8 cellular contexts compared by ENCODE assay signal in the genomic region with DNA sequence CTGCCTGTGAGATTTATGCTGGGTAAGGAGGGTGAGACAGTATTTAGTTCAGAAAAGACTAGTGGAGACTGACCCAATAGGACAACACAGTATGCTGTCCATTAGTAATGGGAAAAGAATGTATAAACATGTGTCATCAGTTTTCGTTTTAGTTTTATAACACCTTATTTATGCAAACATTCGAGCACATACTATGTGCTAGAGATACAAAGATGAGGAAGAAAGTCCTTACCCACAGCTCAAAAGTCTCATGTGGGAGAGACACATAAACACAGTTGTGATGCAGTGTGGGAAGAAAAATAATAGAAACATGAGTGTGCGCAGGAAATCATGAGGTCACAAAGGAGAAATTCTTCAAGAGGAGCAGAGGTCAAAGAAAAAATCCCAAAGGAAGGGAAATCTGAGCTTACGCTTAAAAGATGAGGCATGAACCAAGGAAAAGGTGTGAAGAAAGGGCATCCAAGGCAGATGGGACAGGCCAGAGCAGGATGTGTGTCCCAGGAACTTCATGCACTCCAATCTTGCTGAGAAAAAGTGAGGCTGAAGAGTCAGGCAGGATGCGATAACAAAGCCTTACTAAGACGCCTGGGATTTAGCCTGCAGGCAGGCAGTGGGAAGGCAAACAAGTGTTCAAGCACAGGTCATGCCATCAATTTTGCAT. TPM values are rescaled to one million over a fixed set of nuclear protein-coding genes. Genes with fewer than 3 reads are reported as not detected.
DNase-seq lines count a peak whose midpoint lies in the region; ATAC-seq and TF ChIP-seq lines count a peak whose summit lies in the region.

No MANE protein-coding gene starts in this region.

- H3K27me3 ChIP-seq in SJSA1 (replicated peaks) (no peaks in the 10 kb centered on the region), osteoblast (ENCODE audit: insufficient read depth, low read length) (no peaks in the 10 kb centered on the region)

- H3K27ac ChIP-seq in SJSA1 (peak overlapping the region; percentile 97), osteoblast (ENCODE audit: low read depth, low read length) (peak overlapping the region; percentile 95)

- H3K36me3 ChIP-seq in SJSA1 (peaks cover 24% of the 10 kb centered on the region), osteoblast (ENCODE audit: insufficient read depth, low read length) (peaks cover 8% of the 10 kb centered on the region)

- peak overlapping the region; percentile 47 for H3K4me2 ChIP-seq in osteoblast (ENCODE audit: insufficient read depth, low read length)

- peak overlapping the region; percentile 58 for H2AFZ ChIP-seq in osteoblast (ENCODE audit: low read length)

- DNase-seq in Daoy (ENCODE audit: low read depth): peak; percentile 77
- DNase-seq in SJSA1 (ENCODE audit: low read depth in 1 of 2, low spot score in 2 of 2): peak; percentile 68 to 95
- DNase-seq in fibroblast of pulmonary artery (ENCODE audit: low read depth): peak; percentile 87
- DNase-seq in osteoblast (ENCODE audit: insufficient read length, low spot score, missing footprints): peak; percentile 92
- no peak for DNase-seq in GM19240 (ENCODE audit: insufficient read length, low spot score)
- no peak for DNase-seq in DMS53 treated with DMSO at 0.1 percent for 48 hours (lab: John Stamatoyannopoulos, UW; ENCODE audit: unreplicated experiment)
- no peak for DNase-seq in superior temporal gyrus (ENCODE audit: extremely low spot score)

- ATAC-seq in GM18873 (IDR thresholded peaks at IDR 0.05; ENCODE audit: low FRiP score, unreplicated experiment): no peak

- no peak overlapping the region for H3K4me3 ChIP-seq in SJSA1
- no peak overlapping the region for H3K4me3 ChIP-seq in fibroblast of pulmonary artery (replicated peaks; ENCODE audit: low read depth, low read length)
- H3K4me3 ChIP-seq in osteoblast (ENCODE audit: insufficient read depth, low read length): no peak overlapping the region

- no peaks in the 10 kb centered on the region for H3K79me2 ChIP-seq in osteoblast (ENCODE audit: insufficient read depth, low read length)

- H4K20me1 ChIP-seq in osteoblast (ENCODE audit: insufficient read depth, low read length): no peaks in the 10 kb centered on the region

- TF ChIP-seq CTCF in fibroblast of pulmonary artery (IDR thresholded peaks at IDR 0.05; ENCODE audit: low read length, missing control alignments) (no peak), osteoblast (IDR thresholded peaks at IDR 0.05; ENCODE audit: extremely low read depth, low read depth, low read length) (no peak)

- peaks cover 25% of the 10 kb centered on the region for H3K4me1 ChIP-seq in SJSA1 (replicated peaks)
- H3K4me1 ChIP-seq in osteoblast (ENCODE audit: insufficient read depth, low read length): peaks cover 18% of the 10 kb centered on the region

- H3K9me3 ChIP-seq in SJSA1 (replicated peaks) (no peaks in the 10 kb centered on the region), osteoblast (ENCODE audit: low read depth, low read length) (no peaks in the 10 kb centered on the region)

RNA-seq across cellular contexts. Expression of gene METTL21A, which starts 8.1 kb away (rescaled TPM):
- 16.9 and 24.1 TPM in 2 replicates for total RNA-seq in Daoy (2014; rRNA removed; shearing (Covaris generic))
- 10.6 and 25.4 TPM in 2 replicates for total RNA-seq in SJSA1 (2014; rRNA removed; shearing (Covaris generic))
- total RNA-seq in osteoblast: 8.5 and 13.4 TPM in 2 replicates

Comparison
In these comparisons a context has a peak if more than half of its experiments do, and no peak if none do; other contexts are left out.
1. DNase-seq: peak in Daoy (single experiment), SJSA1 (2 of 2), fibroblast of pulmonary artery (single experiment) and osteoblast (single experiment); none in GM19240 (single experiment), DMS53 treated with DMSO at 0.1 percent for 48 hours (single experiment) and superior temporal gyrus (single experiment).